17 cellular contexts compared by ENCODE assay signal in the genomic region with DNA sequence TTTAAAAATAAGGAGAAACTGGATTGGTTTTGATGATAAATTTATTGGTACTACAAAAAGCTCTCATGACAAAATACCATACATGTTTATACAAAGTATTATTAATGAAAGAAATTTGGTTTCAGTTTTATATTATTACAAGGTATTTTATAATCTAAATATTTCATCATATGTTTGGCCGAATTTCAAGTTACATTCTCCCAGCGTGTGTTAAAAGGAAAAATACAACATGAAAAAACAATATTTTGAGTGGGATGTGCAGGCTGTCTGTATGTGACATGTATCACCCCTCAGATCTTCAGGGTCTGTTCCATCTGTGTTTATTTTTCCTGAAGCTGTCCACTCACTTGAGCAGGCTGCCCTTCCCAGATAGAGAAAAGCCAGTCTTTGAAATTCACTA.
DNase-seq lines count a peak whose midpoint lies in the region; ATAC-seq, FAIRE-seq and TF ChIP-seq lines count a peak whose summit lies in the region.
"Had no signal": no experiment of that assay in that cellular context is flagged by ENCODE, and none has a peak within 500 bp of the region (broad histone marks: within the 10 kb centered on the region; RNA-seq: fewer than 3 reads in every experiment).

No MANE protein-coding gene starts in this region.

- CTCF ChIA-PET in HepG2 (lab: Yijun Ruan, JAX; ENCODE audit: low intra/inter-chr PET ratio, low total read pairs), result no interaction called here

- 0 out of 2 replicates have a peak overlapping the region, but pooled peaks have one; percentile 20 for H3K4me2 ChIP-seq in HepG2 (ENCODE audit: low read depth, low read length)
- H3K4me2 ChIP-seq in smooth muscle cell, result peak overlapping the region; percentile 76
- H3K4me2 ChIP-seq: BLaER1 treated with 17β-estradiol and CSF1 and Interleukin-3, amounts not matched to agents 10 nM and 100 nM had no signal

- TF ChIP-seq POLR2A in HepG2 (IDR thresholded peaks at IDR 0.05; ENCODE audit: insufficient read depth in 1 of 2, low read depth in 2 of 2, low read length in 2 of 2) (no peak), tibial nerve (IDR thresholded peaks at IDR 0.05) (no peak), spleen (IDR thresholded peaks at IDR 0.05) (no peak)

- in situ Hi-C loops in HepG2 (cut with HindIII; ENCODE audit: extremely low pct_ligation_motif_present, low pct_unique_long_range_greater_than_20kb), result no loop called here

- H3K9ac ChIP-seq in HepG2 (ENCODE audit: insufficient read depth, low read depth, low read length), result no peak overlapping the region
- no peak overlapping the region for H3K9ac ChIP-seq in smooth muscle cell (ENCODE audit: low read depth)
- H3K9ac ChIP-seq: BLaER1 treated with 17β-estradiol and CSF1 and Interleukin-3, amounts not matched to agents 10 nM and 100 nM had no signal

- TF ChIP-seq EP300 in HepG2 (IDR thresholded peaks at IDR 0.05; ENCODE audit: low read depth in 2 of 2, low read length in 2 of 2) (no peak), HepG2 (CRISPR knock-in tag; IDR thresholded peaks at IDR 0.05; ENCODE audit: borderline replicate concordance) (no peak), tibial nerve (IDR thresholded peaks at IDR 0.05) (no peak)

- H3K27ac Mint-ChIP-seq in chondrocyte (ENCODE audit: unreplicated experiment), result peak overlapping the region; percentile 88
- H3K27ac Mint-ChIP-seq in T-helper 17 cell, result no peak overlapping the region
- H3K27ac Mint-ChIP-seq: CD8-positive, alpha-beta T cell had no signal

- no peak for TF ChIP-seq RAD21 in HepG2 (CRISPR knock-in tag; IDR thresholded peaks at IDR 0.05)

- 11% methylated on average over 2 of the region's 2 CpGs for WGBS in HepG2 (ENCODE audit: low lambda C conversion rate)
- WGBS in smooth muscle cell (ENCODE audit: low lambda C conversion rate), result 59% methylated on average over 2 of the region's 2 CpGs
- WGBS in tibial nerve, 2 donors, result 37 to 39% methylated on average over 2 of the region's 2 CpGs
- 68 to 79% (median 71%) methylated on average over 2 of the region's 2 CpGs for WGBS in spleen, 5 donors

- H3K27me3 ChIP-seq in HepG2 (ENCODE audit: control insufficient read depth in 1 of 2, insufficient read depth in 2 of 2, low read length in 2 of 2) (no peaks in the 10 kb centered on the region), smooth muscle cell (ENCODE audit: low read depth) (no peaks in the 10 kb centered on the region), tibial nerve (no peaks in the 10 kb centered on the region), spleen (replicated peaks in 1 of 7) (no peaks in the 10 kb centered on the region)
- H3K27me3 ChIP-seq: BLaER1 treated with 17β-estradiol and CSF1 and Interleukin-3, amounts not matched to agents 10 nM and 100 nM had no signal

- ATAC-seq in HepG2, result no peak
- no peak for ATAC-seq in T-helper 17 cell
- ATAC-seq: CD8-positive, alpha-beta T cell; K562 had no signal

- H3K4me1 Mint-ChIP-seq in chondrocyte (ENCODE audit: low read depth) (peaks cover 35% of the 10 kb centered on the region), T-helper 17 cell (no peaks in the 10 kb centered on the region)

- H2AFZ ChIP-seq in HepG2 (ENCODE audit: low read length), result no peak overlapping the region
- H2AFZ ChIP-seq in smooth muscle cell (ENCODE audit: low read depth), result peak overlapping the region; percentile 85

- H4K20me1 ChIP-seq in HepG2 (ENCODE audit: insufficient read depth, low read length), result no peaks in the 10 kb centered on the region
- H4K20me1 ChIP-seq in smooth muscle cell (ENCODE audit: low read depth), result no peaks in the 10 kb centered on the region
- H4K20me1 ChIP-seq: BLaER1 treated with 17β-estradiol and CSF1 and Interleukin-3, amounts not matched to agents 10 nM and 100 nM had no signal

- no peaks in the 10 kb centered on the region for H3F3A ChIP-seq in smooth muscle cell (ENCODE audit: low read depth)

- H3K27me3 Mint-ChIP-seq in chondrocyte (ENCODE audit: low read depth) (no peaks in the 10 kb centered on the region), T-helper 17 cell (no peaks in the 10 kb centered on the region)

- TF ChIP-seq CTCF in chondrocyte (IDR thresholded peaks at IDR 0.05), result no peak
- no peak for TF ChIP-seq CTCF in HepG2 (CRISPR knock-in tag; IDR thresholded peaks at IDR 0.05)
- TF ChIP-seq CTCF in smooth muscle cell (IDR thresholded peaks at IDR 0.05; ENCODE audit: borderline replicate concordance, insufficient read depth, poor library complexity, severe bottlenecking), result no peak
- no peak for TF ChIP-seq CTCF in tibial nerve (IDR thresholded peaks at IDR 0.05)
- no peak for TF ChIP-seq CTCF in spleen (IDR thresholded peaks at IDR 0.05 in 8 of 11, conservative IDR thresholded peaks at IDR 0.05 in 3 of 11)

- no peak overlapping the region for H3K4me3 ChIP-seq in HepG2 (replicated peaks in 1 of 3; ENCODE audit: insufficient read depth in 1 of 3, low read depth in 2 of 3, low read length in 3 of 3)
- peak overlapping the region; percentile 30 for H3K4me3 ChIP-seq in smooth muscle cell
- H3K4me3 ChIP-seq in tibial nerve, result no peak overlapping the region
- H3K4me3 ChIP-seq in spleen, result no peak overlapping the region
- H3K4me3 ChIP-seq: BLaER1 treated with 17β-estradiol and CSF1 and Interleukin-3, amounts not matched to agents 10 nM and 100 nM; K562 had no signal

- DNase-seq in OCI-M1 (lab: John Stamatoyannopoulos, UW), result peak; percentile 33
- no peak for DNase-seq in chondrocyte (ENCODE audit: low spot score)
- no peak for DNase-seq in HepG2 (ENCODE audit: low spot score)
- DNase-seq in smooth muscle cell (lab: John Stamatoyannopoulos, UW; ENCODE audit: unreplicated experiment), result no peak
- no peak for DNase-seq in tibial nerve (ENCODE audit: low spot score in 2 of 2)
- no peak for DNase-seq in T-helper 17 cell
- DNase-seq in spleen, result no peak
- DNase-seq: Calu3; CD8-positive, alpha-beta T cell; EL; NCI-H1105; NCI-H1694; NCI-H774 had no signal

- H3K27ac ChIP-seq in HepG2 (ENCODE audit: extremely low read length, insufficient read depth, low read length) (no peak overlapping the region), smooth muscle cell (ENCODE audit: low read depth) (peak overlapping the region; percentile 55), tibial nerve (no peak overlapping the region), spleen (no peak overlapping the region)
- H3K27ac ChIP-seq: BLaER1 treated with 17β-estradiol and CSF1 and Interleukin-3, amounts not matched to agents 10 nM and 100 nM had no signal

- H3K9me3 ChIP-seq in HepG2 (ENCODE audit: low read length) (no peaks in the 10 kb centered on the region), smooth muscle cell (replicated peaks; ENCODE audit: low read depth) (no peaks in the 10 kb centered on the region), tibial nerve (no peaks in the 10 kb centered on the region), T-helper 17 cell (ENCODE audit: control insufficient read depth, low read length, poor library complexity, severe bottlenecking) (no peaks in the 10 kb centered on the region), spleen (no peaks in the 10 kb centered on the region)
- H3K9me3 ChIP-seq: BLaER1 treated with 17β-estradiol and CSF1 and Interleukin-3, amounts not matched to agents 10 nM and 100 nM had no signal

- H3K4me3 Mint-ChIP-seq in chondrocyte (ENCODE audit: unreplicated experiment) (peak overlapping the region; percentile 51), T-helper 17 cell (no peak overlapping the region)
- H3K4me3 Mint-ChIP-seq: CD8-positive, alpha-beta T cell had no signal

- H3K36me3 Mint-ChIP-seq in chondrocyte (ENCODE audit: low read depth) (no peaks in the 10 kb centered on the region), T-helper 17 cell (ENCODE audit: low read depth) (no peaks in the 10 kb centered on the region)
- H3K36me3 Mint-ChIP-seq: CD8-positive, alpha-beta T cell had no signal

- peaks cover 7% of the 10 kb centered on the region; the same call in 1 of the 2 replicates for H3K4me1 ChIP-seq in HepG2 (ENCODE audit: insufficient read depth, low read length)
- peaks cover 6% of the 10 kb centered on the region for H3K4me1 ChIP-seq in smooth muscle cell (ENCODE audit: low read depth)
- H3K4me1 ChIP-seq in tibial nerve, result no peaks in the 10 kb centered on the region
- no peaks in the 10 kb centered on the region for H3K4me1 ChIP-seq in spleen
- H3K4me1 ChIP-seq: BLaER1 treated with 17β-estradiol and CSF1 and Interleukin-3, amounts not matched to agents 10 nM and 100 nM had no signal

- intact Hi-C loops in HepG2 (cut with micrococcal nuclease; ENCODE audit: unreplicated experiment), result no loop called here
- intact Hi-C loops in spleen (cut with DNase I; ENCODE audit: low total_unique reads), result no loop called here

- H3K36me3 ChIP-seq in HepG2 (replicated peaks in 1 of 2; ENCODE audit: control insufficient read depth in 1 of 2, insufficient read depth in 2 of 2, low read length in 2 of 2) (no peaks in the 10 kb centered on the region), smooth muscle cell (ENCODE audit: low read depth) (no peaks in the 10 kb centered on the region), tibial nerve (no peaks in the 10 kb centered on the region), spleen (no peaks in the 10 kb centered on the region)
- H3K36me3 ChIP-seq: BLaER1 treated with 17β-estradiol and CSF1 and Interleukin-3, amounts not matched to agents 10 nM and 100 nM had no signal

- POLR2A ChIA-PET in HepG2 (lab: Yijun Ruan, JAX), result no interaction called here

- H3K79me2 ChIP-seq in HepG2 (ENCODE audit: insufficient read depth, low read length), result no peaks in the 10 kb centered on the region
- H3K79me2 ChIP-seq in smooth muscle cell (ENCODE audit: low read depth), result no peaks in the 10 kb centered on the region

- FAIRE-seq in HepG2 (lab: Jason Lieb, UNC), result no peak
- FAIRE-seq: GM12891, H1, K562 had no signal

- no TSS peak for BruUV-seq in HepG2 (replicated peaks; lab: Mats Ljungman, UMichigan)

- no peaks in the 10 kb centered on the region for H3K9me3 Mint-ChIP-seq in chondrocyte (ENCODE audit: low read depth)

TF ChIP-seq in HepG2, 621 proteins besides CTCF, POLR2A, EP300 and RAD21 (continues in another document):
- TF ChIP-seq GTF2F1 (IDR thresholded peaks at IDR 0.05; ENCODE audit: low read length), result no peak
- TF ChIP-seq, protein P1, sequence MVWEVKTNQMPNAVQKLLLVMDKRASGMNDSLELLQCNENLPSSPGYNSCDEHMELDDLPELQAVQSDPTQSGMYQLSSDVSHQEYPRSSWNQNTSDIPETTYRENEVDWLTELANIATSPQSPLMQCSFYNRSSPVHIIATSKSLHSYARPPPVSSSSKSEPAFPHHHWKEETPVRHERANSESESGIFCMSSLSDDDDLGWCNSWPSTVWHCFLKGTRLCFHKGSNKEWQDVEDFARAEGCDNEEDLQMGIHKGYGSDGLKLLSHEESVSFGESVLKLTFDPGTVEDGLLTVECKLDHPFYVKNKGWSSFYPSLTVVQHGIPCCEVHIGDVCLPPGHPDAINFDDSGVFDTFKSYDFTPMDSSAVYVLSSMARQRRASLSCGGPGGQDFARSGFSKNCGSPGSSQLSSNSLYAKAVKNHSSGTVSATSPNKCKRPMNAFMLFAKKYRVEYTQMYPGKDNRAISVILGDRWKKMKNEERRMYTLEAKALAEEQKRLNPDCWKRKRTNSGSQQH (CRISPR knock-in tag; IDR thresholded peaks at IDR 0.05; ENCODE audit: low read depth), result no peak
- no peak for TF ChIP-seq MIXL1 (CRISPR knock-in tag; IDR thresholded peaks at IDR 0.05)
